In the genomic region with DNA sequence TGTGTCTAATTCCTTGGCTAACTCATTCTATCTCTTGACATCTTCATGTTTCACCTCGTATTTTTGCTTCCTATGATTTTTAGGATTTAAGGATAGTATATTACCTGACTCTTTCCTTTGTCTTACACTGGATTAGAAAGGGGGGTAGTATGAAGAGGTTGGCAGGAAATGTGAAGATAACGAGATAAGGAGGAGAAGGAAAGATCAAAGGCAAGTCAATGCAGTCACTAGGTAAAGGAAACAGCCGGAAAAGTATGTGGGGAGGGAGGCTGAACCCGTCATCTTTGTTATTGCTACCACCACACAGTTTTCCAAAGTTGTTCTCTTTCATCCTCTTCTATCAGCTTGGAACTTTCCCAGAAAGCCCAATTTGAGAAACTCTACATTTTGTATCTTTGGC, we compare ENCODE assay signal across 16 cellular contexts.
DNase-seq lines count a peak whose midpoint lies in the region; ATAC-seq, FAIRE-seq and TF ChIP-seq lines count a peak whose summit lies in the region.
"Had no signal": no experiment of that assay in that cellular context is flagged by ENCODE, and none has a peak within 500 bp of the region (broad histone marks: within the 10 kb centered on the region; RNA-seq: fewer than 3 reads in every experiment).

No MANE protein-coding gene starts in this region.

- H3K18ac ChIP-seq in mesendoderm (ENCODE audit: low read length) = no peak overlapping the region

- no peak overlapping the region for H3K4ac ChIP-seq in mesendoderm (ENCODE audit: low read depth, low read length)

- no CpG with 5 or more reads among the region's 4 CpGs for WGBS in mesendoderm (ENCODE audit: extremely low coverage, insufficient coverage, low lambda C conversion rate)

- H3K4me3 ChIP-seq in Jurkat, Clone E6-1 (ENCODE audit: low read length) = no peak overlapping the region
- no peak overlapping the region for H3K4me3 ChIP-seq in mesendoderm (ENCODE audit: low read length)
- H3K4me3 ChIP-seq: GM23338 had no signal

- H3K23ac ChIP-seq in mesendoderm (ENCODE audit: low read length) = no peak overlapping the region

- H3K79me1 ChIP-seq in mesendoderm (ENCODE audit: low read length) = no peaks in the 10 kb centered on the region

- H4K8ac ChIP-seq in mesendoderm (ENCODE audit: low read depth, low read length) = no peak overlapping the region

- H4K5ac ChIP-seq in mesendoderm (ENCODE audit: low read length) = no peak overlapping the region

- H3K27ac ChIP-seq in mesendoderm (ENCODE audit: low read depth, low read length) = no peak overlapping the region

- H2BK5ac ChIP-seq in mesendoderm (ENCODE audit: low read length) = peak overlapping the region; percentile 69

- no peak overlapping the region for H2BK15ac ChIP-seq in mesendoderm (replicated peaks; ENCODE audit: low read depth)

- DNase-seq in GM12891 (ENCODE audit: insufficient read length, low spot score) (no peak), mesendoderm (peak; percentile 55), frontal cortex (ENCODE audit: low spot score in 2 of 2) (no peak), NCI-H187 (lab: John Stamatoyannopoulos, UW) (no peak)
- DNase-seq in Jurkat, Clone E6-1 (ENCODE audit: low read depth, low spot score) = peak; percentile 55
- DNase-seq: C1 segment of cervical spinal cord; Caco-2; CD8-positive, alpha-beta T cell; DMS153; DND-41; H9; HFFc6 had no signal

- no peaks in the 10 kb centered on the region for H3K79me2 ChIP-seq in mesendoderm (ENCODE audit: control insufficient read depth, insufficient read depth, low read length)

- H3K9ac ChIP-seq in mesendoderm (ENCODE audit: low read length) = no peak overlapping the region

- H2BK120ac ChIP-seq in mesendoderm (ENCODE audit: low read depth, low read length) = no peak overlapping the region

- H3K27me3 ChIP-seq in mesendoderm (ENCODE audit: insufficient read depth, low read length, poor library complexity) = no peaks in the 10 kb centered on the region

- H3K4me1 ChIP-seq in mesendoderm (ENCODE audit: control insufficient read depth, low read depth, low read length) = peaks cover 5% of the 10 kb centered on the region
- H3K4me1 ChIP-seq: Caco-2 had no signal

- FAIRE-seq in GM12891 (lab: Jason Lieb, UNC) (peak; percentile 5), frontal cortex (lab: Jason Lieb, UNC) (no peak)
- FAIRE-seq: G401.6, GM19239 had no signal

- no peak for TF ChIP-seq POLR2A in GM12891 (IDR thresholded peaks at IDR 0.05; ENCODE audit: low read depth, low read length)

- H3K4me2 ChIP-seq in mesendoderm (ENCODE audit: low read length) = no peak overlapping the region
- H3K4me2 ChIP-seq: GM23338 had no signal

- H3K56ac ChIP-seq in mesendoderm (ENCODE audit: low read length) = no peak overlapping the region

- H3K36me3 ChIP-seq in mesendoderm (ENCODE audit: control insufficient read depth, insufficient read depth, low read length) = no peaks in the 10 kb centered on the region

- ATAC-seq in HG03439 (IDR thresholded peaks at IDR 0.05; ENCODE audit: unreplicated experiment) = no peak
- ATAC-seq: CD8-positive, alpha-beta T cell; GM23338 had no signal

- no peak overlapping the region for H2AK5ac ChIP-seq in mesendoderm (ENCODE audit: low read length)

TF ChIP-seq in GM12891, 5 proteins besides CTCF, POLR2A, EP300 and RAD21:
- TF ChIP-seq POLR2AphosphoS5 (IDR thresholded peaks at IDR 0.05; ENCODE audit: low read depth, low read length) (no peak), SPI1 (IDR thresholded peaks at IDR 0.05; ENCODE audit: low read depth, low read length) (no peak), POU2F2 (IDR thresholded peaks at IDR 0.05; ENCODE audit: low read depth, low read length) (no peak), TAF1 (IDR thresholded peaks at IDR 0.05; ENCODE audit: low read depth, low read length) (no peak), PAX5 (IDR thresholded peaks at IDR 0.05; ENCODE audit: insufficient read depth, low read length, severe bottlenecking) (no peak)

Comparison
In these comparisons a context has a peak if more than half of its experiments do, and no peak if none do; other contexts are left out.
1. DNase-seq: peak in Jurkat, Clone E6-1 (single experiment) and mesendoderm (single experiment); none in GM12891 (single experiment), frontal cortex (0 of 2) and NCI-H187 (0 of 2).